In the genomic region with DNA sequence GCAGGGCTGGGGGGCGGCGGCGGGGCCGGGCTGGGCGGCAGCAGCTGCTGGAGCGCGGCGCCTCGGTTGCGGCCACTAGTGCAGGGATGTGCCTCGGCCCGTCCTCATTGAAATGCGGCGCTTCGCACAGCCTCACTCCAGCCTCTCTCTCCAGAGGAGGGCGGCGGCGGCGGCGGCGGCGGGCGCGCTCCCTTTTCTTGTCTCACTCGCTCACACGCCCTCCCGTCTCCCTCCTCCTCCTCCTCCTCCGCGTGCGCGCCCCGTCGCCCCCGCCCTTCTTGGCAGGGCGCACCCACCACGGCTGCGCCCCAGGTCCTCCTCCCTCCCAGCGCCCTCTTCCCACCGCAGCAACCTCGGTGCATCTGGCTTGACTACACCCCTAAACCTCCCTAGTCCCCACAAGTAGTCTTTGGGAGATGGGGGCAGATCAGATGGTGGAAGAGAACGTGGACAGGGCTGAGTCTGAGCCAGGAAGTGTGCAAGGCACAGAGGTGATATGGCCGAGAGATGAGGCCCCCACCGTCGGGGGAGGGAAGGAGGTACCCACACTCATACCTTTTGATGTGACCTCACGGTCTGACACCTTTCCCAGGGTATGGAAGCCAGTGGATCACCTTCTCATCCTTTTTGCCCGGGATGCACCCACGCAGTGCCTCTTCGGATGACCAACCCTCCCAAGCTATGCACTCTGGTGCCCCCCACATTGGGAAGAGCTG, we compare ENCODE assay signal across 8 cellular contexts. TPM values are rescaled to one million over a fixed set of nuclear protein-coding genes. Genes with fewer than 3 reads are reported as not detected.
DNase-seq lines count a peak whose midpoint lies in the region; ATAC-seq and TF ChIP-seq lines count a peak whose summit lies in the region.

A gene (minus strand): TSS at position 168 of the 716 bp plus-strand sequence.

- no peak for ATAC-seq in HG02938 (IDR thresholded peaks at IDR 0.05; ENCODE audit: unreplicated experiment)
- no peak for ATAC-seq in GM21515 (IDR thresholded peaks at IDR 0.05; ENCODE audit: unreplicated experiment)

- peak within 1 kb of the TSS; percentile 67 for H2AFZ ChIP-seq in neuron (ENCODE audit: low read depth, low read length)

- peak within 1 kb of the TSS; percentile 18 to 48 (median 42) for H3K4me3 ChIP-seq in Peyer's patch
- H3K4me3 ChIP-seq in neuron (ENCODE audit: low read length), result peak within 1 kb of the TSS; percentile 77

- H3K36me3 ChIP-seq in ES-I3 (ENCODE audit: insufficient read depth, low read length) (no peaks in the 10 kb centered on the region), Peyer's patch (no peaks in the 10 kb centered on the region), neuron (ENCODE audit: insufficient read depth, low read length) (no peaks in the 10 kb centered on the region)

- H3K27me3 ChIP-seq in Peyer's patch (no peaks in the 10 kb centered on the region), neuron (ENCODE audit: insufficient read depth, low read length) (peaks cover 4% of the 10 kb centered on the region)

- peak in 1 of 3 donors; percentile 54 for DNase-seq in Peyer's patch
- DNase-seq in fibroblast of peridontal ligament (ENCODE audit: extremely low read depth), result peak; percentile 23
- DNase-seq in stimulated activated CD4-positive, alpha-beta T cell treated with anti-CD3 and anti-CD28 coated beads, Interleukin-4, amount 100 ng/mL, for 4 hours, result no peak
- no peak for DNase-seq in OCI-M2 (lab: John Stamatoyannopoulos, UW; ENCODE audit: unreplicated experiment)

- H3K9me3 ChIP-seq in ES-I3 (ENCODE audit: control insufficient read depth, insufficient read depth, low read length), result no peaks in the 10 kb centered on the region
- H3K9me3 ChIP-seq in Peyer's patch, result no peaks in the 10 kb centered on the region
- no peaks in the 10 kb centered on the region for H3K9me3 ChIP-seq in neuron (ENCODE audit: low read length)

- peak within 1 kb of the TSS in 3 of 4 donors; percentile 22 to 43 (median 31) for H3K27ac ChIP-seq in Peyer's patch

- H3K4me1 ChIP-seq in ES-I3 (ENCODE audit: insufficient read depth, low read length) (0 out of 2 replicates have a peak, but pooled peaks cover 5% of the 10 kb centered on the region), Peyer's patch (no peaks in the 10 kb centered on the region), neuron (ENCODE audit: insufficient read depth, low read length) (peaks cover 13% of the 10 kb centered on the region)

- peak within 1 kb of the TSS; percentile 50; the same call in 1 of the 2 replicates for H3K9ac ChIP-seq in ES-I3 (ENCODE audit: low read depth, low read length)

- TF ChIP-seq POLR2A in Peyer's patch (IDR thresholded peaks at IDR 0.05), result no peak

- TF ChIP-seq CTCF in Peyer's patch (IDR thresholded peaks at IDR 0.05), result no peak

RNA-seq across cellular contexts. Expression of the gene that starts here (rescaled TPM):
- total RNA-seq in Peyer's patch, result 10 to 100 TPM in 2 of 4 donors, 1 to 10 TPM in 2; 3.7 to 23.1 (median 9.1) TPM
